ENCODE assay signal across 20 cellular contexts in genomic region chr9:35108461-35108860, GRCh38. TPM values are rescaled to one million over a fixed set of nuclear protein-coding genes. Genes with fewer than 3 reads are reported as not detected.
DNase-seq lines count a peak whose midpoint lies in the region; ATAC-seq and TF ChIP-seq lines count a peak whose summit lies in the region.
"Had no signal": no experiment of that assay in that cellular context is flagged by ENCODE, and none has a peak within 500 bp of the region (broad histone marks: within the 10 kb centered on the region; RNA-seq: fewer than 3 reads in every experiment).

No MANE protein-coding gene starts in this region.

- peaks cover 21% of the 10 kb centered on the region for H3K36me3 ChIP-seq in cardiac muscle cell
- H3K36me3 ChIP-seq in testis (ENCODE audit: low read depth, missing control alignments) = no peaks in the 10 kb centered on the region
- no peaks in the 10 kb centered on the region for H3K36me3 ChIP-seq in mucosa of descending colon (ENCODE audit: low read depth)
- H3K36me3 ChIP-seq: HAP-1 had no signal

- no peaks in the 10 kb centered on the region for H3K9me3 ChIP-seq in cardiac muscle cell (ENCODE audit: low read depth)
- H3K9me3 ChIP-seq in T-helper 17 cell (ENCODE audit: control insufficient read depth, low read length, poor library complexity, severe bottlenecking) = no peaks in the 10 kb centered on the region
- H3K9me3 ChIP-seq in testis = no peaks in the 10 kb centered on the region
- no peaks in the 10 kb centered on the region for H3K9me3 ChIP-seq in mucosa of descending colon
- H3K9me3 ChIP-seq: A549, Caco-2, HAP-1 had no signal

- ATAC-seq in Right ventricle myocardium inferior (no peak), T-helper 17 cell (no peak), left lobe of liver (no peak), HG02840 (IDR thresholded peaks at IDR 0.05; ENCODE audit: low FRiP score, unreplicated experiment) (no peak), mucosa of descending colon (no peak)
- ATAC-seq: A549 had no signal

- no peak for DNase-seq in cardiac muscle cell (ENCODE audit: low read depth in 1 of 2, low spot score in 1 of 2)
- no peak for DNase-seq in Right ventricle myocardium inferior (ENCODE audit: missing footprints)
- DNase-seq in T-helper 17 cell = no peak
- peak; percentile 38 for DNase-seq in left lobe of liver (ENCODE audit: low spot score)
- DNase-seq in testis = peak; percentile 8
- no peak for DNase-seq in mucosa of descending colon
- DNase-seq in NCI-H446 (lab: John Stamatoyannopoulos, UW) = no peak
- DNase-seq: DMS153, EL, MV-4-11, NCI-H1417, NCI-H187 treated with DMSO at 0.1 percent for 48 hours, NCI-H748 treated with DMSO at 0.1 percent for 48 hours, SIG-M5 had no signal

- peak overlapping the region; percentile 59 for H3K27ac ChIP-seq in cardiac muscle cell
- H3K27ac ChIP-seq in testis = no peak overlapping the region
- H3K27ac ChIP-seq: A549, C4-2B, HL-60 had no signal

- WGBS in testis, 2 donors = 91 to 93% methylated on average over 5 to 6 of the region's 6 CpGs

- no peak for TF ChIP-seq POLR2A in testis (IDR thresholded peaks at IDR 0.05)

- no peak overlapping the region for H3K4me3 Mint-ChIP-seq in T-helper 17 cell

- H3K27me3 ChIP-seq in cardiac muscle cell (no peaks in the 10 kb centered on the region), testis (no peaks in the 10 kb centered on the region)

- peak overlapping the region; percentile 6 for H3K27ac Mint-ChIP-seq in T-helper 17 cell

- peaks cover 35% of the 10 kb centered on the region for H3K4me1 Mint-ChIP-seq in T-helper 17 cell

- peaks cover 38% of the 10 kb centered on the region for H3K4me1 ChIP-seq in cardiac muscle cell (ENCODE audit: low read depth)
- peaks cover 21% of the 10 kb centered on the region for H3K4me1 ChIP-seq in testis
- peaks cover 14% of the 10 kb centered on the region for H3K4me1 ChIP-seq in mucosa of descending colon (ENCODE audit: low read depth)

- no peaks in the 10 kb centered on the region for H3K27me3 Mint-ChIP-seq in T-helper 17 cell

- H3K4me3 ChIP-seq in cardiac muscle cell (no peak overlapping the region), testis (no peak overlapping the region), mucosa of descending colon (no peak overlapping the region)
- H3K4me3 ChIP-seq: A549, HAP-1 had no signal

- intact Hi-C loops in Right ventricle myocardium inferior (cut with DNase I) = no loop called here
- intact Hi-C loops in testis (cut with DNase I; ENCODE audit: low total_unique reads) = loop anchor here (10.0 kb wide), 1 partner anchor 114 kb away; no protein-coding TSS in a partner anchor
- intact Hi-C loops in mucosa of descending colon (cut with DNase I, micrococcal nuclease) = no loop called here

- H3K36me3 Mint-ChIP-seq in T-helper 17 cell (ENCODE audit: low read depth) = peaks cover 5% of the 10 kb centered on the region

- TF ChIP-seq CTCF in cardiac muscle cell (IDR thresholded peaks at IDR 0.05; ENCODE audit: low read depth, low read length) = no peak
- TF ChIP-seq CTCF in testis (IDR thresholded peaks at IDR 0.05) = no peak
- TF ChIP-seq CTCF in mucosa of descending colon (IDR thresholded peaks at IDR 0.05) = no peak

RNA-seq across cellular contexts. Expression of gene STOML2, which starts 5.5 kb away (rescaled TPM):
- 151 TPM in 2 replicates for total RNA-seq in cardiac muscle cell
- polyA plus RNA-seq in cardiac muscle cell = 201 and 219 TPM in 2 replicates
- total RNA-seq in Right ventricle myocardium inferior = 156 TPM
- 10 to 100 TPM; 41.0 to 44.2 TPM for total RNA-seq in T-helper 17 cell
- 64.3 TPM for total RNA-seq in left lobe of liver
- total RNA-seq in testis = 100 to 1,000 TPM in 1 of 2 donors, 10 to 100 TPM in 1; 87.1 to 115 TPM
- polyA plus RNA-seq in testis (ENCODE audit: insufficient read depth, low read depth, low replicate concordance) = 102 TPM
- total RNA-seq in mucosa of descending colon = 100 to 1,000 TPM in 2 of 3 donors, 10 to 100 TPM in 1; 96.3 to 109 (median 100) TPM

RNA-seq across cellular contexts. Expression of gene ATOSB, which starts 7.2 kb away (rescaled TPM):
- total RNA-seq in cardiac muscle cell (31.3 and 46.0 TPM in 2 replicates), Right ventricle myocardium inferior (15.5 TPM), T-helper 17 cell (10 to 100 TPM in 1 of 2 donors, 1 to 10 TPM in 1; 9.8 to 11.6 TPM), left lobe of liver (6.3 TPM), testis (10 to 100 TPM; 15.9 to 19.6 TPM), mucosa of descending colon (10 to 100 TPM; 32.3 to 35.0 (median 32.9) TPM)
- polyA plus RNA-seq in cardiac muscle cell (25.5 and 29.5 TPM in 2 replicates), testis (ENCODE audit: insufficient read depth, low read depth, low replicate concordance) (16.0 TPM)

RNA-seq across cellular contexts. Expression of gene PIGO, which starts 12.1 kb away (rescaled TPM):
- total RNA-seq in cardiac muscle cell (23.6 and 26.9 TPM in 2 replicates), Right ventricle myocardium inferior (8.5 TPM), T-helper 17 cell (10 to 100 TPM; 19.1 to 20.4 TPM), left lobe of liver (17.6 TPM), testis (10 to 100 TPM; 27.6 to 33.1 TPM), mucosa of descending colon (10 to 100 TPM; 22.3 to 35.8 (median 32.9) TPM)
- polyA plus RNA-seq in cardiac muscle cell (35.1 and 36.0 TPM in 2 replicates), testis (ENCODE audit: insufficient read depth, low read depth, low replicate concordance) (41.4 TPM)

RNA-seq across cellular contexts. Expression of gene FANCG, which starts 28.7 kb away (rescaled TPM):
- 22.8 and 32.8 TPM in 2 replicates for total RNA-seq in cardiac muscle cell
- 31.7 and 46.5 TPM in 2 replicates for polyA plus RNA-seq in cardiac muscle cell
- 4.2 TPM for total RNA-seq in Right ventricle myocardium inferior
- 10 to 100 TPM; 18.8 to 23.6 TPM for total RNA-seq in T-helper 17 cell
- total RNA-seq in left lobe of liver = 6.2 TPM
- 10 to 100 TPM; 32.3 to 57.2 TPM for total RNA-seq in testis
- 25.5 TPM for polyA plus RNA-seq in testis (ENCODE audit: insufficient read depth, low read depth, low replicate concordance)
- total RNA-seq in mucosa of descending colon = 10 to 100 TPM; 19.0 to 22.7 (median 20.7) TPM

RNA-seq across cellular contexts. Expression of gene VCP, which starts 36.0 kb away (rescaled TPM):
- total RNA-seq in cardiac muscle cell = 226 and 328 TPM in 2 replicates
- 301 and 338 TPM in 2 replicates for polyA plus RNA-seq in cardiac muscle cell
- total RNA-seq in Right ventricle myocardium inferior = 258 TPM
- total RNA-seq in T-helper 17 cell = 100 to 1,000 TPM; 222 to 238 TPM
- total RNA-seq in left lobe of liver = 147 TPM
- 100 to 1,000 TPM; 171 to 186 TPM for total RNA-seq in testis
- 229 TPM for polyA plus RNA-seq in testis (ENCODE audit: insufficient read depth, low read depth, low replicate concordance)
- total RNA-seq in mucosa of descending colon = 100 to 1,000 TPM; 150 to 193 (median 174) TPM

Comparison
In these comparisons a context has a peak if more than half of its experiments do, and no peak if none do; other contexts are left out.
1. DNase-seq: peak in left lobe of liver (single experiment) and testis (single experiment); none in cardiac muscle cell (0 of 2), Right ventricle myocardium inferior (single experiment), T-helper 17 cell (0 of 3), mucosa of descending colon (0 of 3) and NCI-H446 (0 of 2).